Comparison of ENCODE assay signal across 9 cellular contexts in genomic region chr1:13965770-13966398, GRCh38.
DNase-seq lines count a peak whose midpoint lies in the region; ATAC-seq lines count a peak whose summit lies in the region.
"Had no signal": no experiment of that assay in that cellular context is flagged by ENCODE, and none has a peak within 500 bp of the region (broad histone marks: within the 10 kb centered on the region; RNA-seq: fewer than 3 reads in every experiment).

No MANE protein-coding gene starts in this region.

- no peaks in the 10 kb centered on the region for H3K36me3 Mint-ChIP-seq in stimulated activated naive B cell treated with anti-CD40 and anti-IgM and Interleukin-4, amounts not matched to agents 10 μg/mL and 1 μg/mL and 100 μg/mL, for 72 hours

- peaks cover 41 to 45% of the 10 kb centered on the region in 2 donors for H3K27me3 Mint-ChIP-seq in stimulated activated naive B cell treated with anti-CD40 and anti-IgM and Interleukin-4, amounts not matched to agents 10 μg/mL and 1 μg/mL and 100 μg/mL, for 72 hours

- peak; percentile 9 for DNase-seq in NOMO-1 treated with DMSO at 0.1 percent for 48 hours (lab: John Stamatoyannopoulos, UW; ENCODE audit: unreplicated experiment)
- no peak for DNase-seq in NOMO-1 (lab: John Stamatoyannopoulos, UW; ENCODE audit: unreplicated experiment in 2 of 2)
- DNase-seq in NCI-H1694 treated with DMSO at 0.1 percent for 48 hours (lab: John Stamatoyannopoulos, UW) = peak; percentile 32
- peak in 45 of 56 donors; percentile 5 to 70 (median 35) for DNase-seq in amygdala (lab: John Stamatoyannopoulos, UW)
- peak in 39 of 51 donors; percentile 1 to 63 (median 32) for DNase-seq in hypothalamus (lab: John Stamatoyannopoulos, UW)
- DNase-seq in stimulated activated naive B cell treated with anti-CD40 and anti-IgM and Interleukin-4, amounts not matched to agents 10 μg/mL and 1 μg/mL and 100 μg/mL, for 72 hours = no peak

- no peak overlapping the region for H3K4me3 Mint-ChIP-seq in stimulated activated naive B cell treated with anti-CD40 and anti-IgM and Interleukin-4, amounts not matched to agents 10 μg/mL and 1 μg/mL and 100 μg/mL, for 72 hours
- H3K4me3 Mint-ChIP-seq: B cell had no signal

- H3K9me3 Mint-ChIP-seq in stimulated activated naive B cell treated with anti-CD40 and anti-IgM and Interleukin-4, amounts not matched to agents 10 μg/mL and 1 μg/mL and 100 μg/mL, for 72 hours = peaks cover 1 to 3% of the 10 kb centered on the region in 2 donors

- ATAC-seq in stimulated activated naive B cell treated with anti-CD40 and anti-IgM and Interleukin-4, amounts not matched to agents 10 μg/mL and 1 μg/mL and 100 μg/mL, for 72 hours (replicated peaks) = peak; percentile 54 to 59
- no peak for ATAC-seq in GM21515 (IDR thresholded peaks at IDR 0.05; ENCODE audit: unreplicated experiment)
- ATAC-seq in GM21717 (IDR thresholded peaks at IDR 0.05; ENCODE audit: unreplicated experiment) = no peak

- H3K4me1 Mint-ChIP-seq in stimulated activated naive B cell treated with anti-CD40 and anti-IgM and Interleukin-4, amounts not matched to agents 10 μg/mL and 1 μg/mL and 100 μg/mL, for 72 hours = no peaks in the 10 kb centered on the region
- H3K4me1 Mint-ChIP-seq: B cell had no signal

- H3K27ac Mint-ChIP-seq in stimulated activated naive B cell treated with anti-CD40 and anti-IgM and Interleukin-4, amounts not matched to agents 10 μg/mL and 1 μg/mL and 100 μg/mL, for 72 hours = no peak overlapping the region
- H3K27ac Mint-ChIP-seq: B cell had no signal

Comparison
In these comparisons a context has a peak if more than half of its experiments do, and no peak if none do; other contexts are left out.
1. DNase-seq: peak in NOMO-1 treated with DMSO at 0.1 percent for 48 hours (single experiment), NCI-H1694 treated with DMSO at 0.1 percent for 48 hours (single experiment), amygdala (45 of 56) and hypothalamus (39 of 51); none in NOMO-1 (0 of 2) and stimulated activated naive B cell treated with anti-CD40 and anti-IgM and Interleukin-4, amounts not matched to agents 10 μg/mL and 1 μg/mL and 100 μg/mL, for 72 hours (single experiment).
2. ATAC-seq: peak in stimulated activated naive B cell treated with anti-CD40 and anti-IgM and Interleukin-4, amounts not matched to agents 10 μg/mL and 1 μg/mL and 100 μg/mL, for 72 hours (2 of 2); none in GM21515 (single experiment) and GM21717 (single experiment).